ENCODE assay signal across 18 cellular contexts in the genomic region with DNA sequence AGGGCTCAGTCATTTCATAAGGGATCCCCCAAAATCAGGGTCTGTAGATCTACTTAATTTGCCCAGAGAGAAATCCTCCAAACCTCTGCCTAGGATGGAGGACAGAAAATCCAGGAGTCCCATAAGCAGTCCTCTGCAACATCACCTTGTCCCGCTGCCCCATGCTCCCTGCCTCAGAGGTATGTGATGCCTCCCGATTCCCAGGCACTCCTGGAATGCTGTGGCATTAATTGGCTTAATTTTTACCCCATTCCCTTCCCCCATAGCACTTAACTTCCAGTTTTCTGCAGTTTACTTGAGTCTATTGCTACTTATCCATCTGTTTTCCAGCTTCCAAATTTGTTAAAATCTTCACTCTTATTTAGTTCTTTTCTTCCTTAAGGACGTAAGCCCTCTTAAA.
A peak's percentile ranks its signal among the peaks of the same experiment; 100 is the strongest.
DNase-seq lines count a peak whose midpoint lies in the region; ATAC-seq and TF ChIP-seq lines count a peak whose summit lies in the region.
"Had no signal": no experiment of that assay in that cellular context is flagged by ENCODE, and none has a peak within 500 bp of the region (broad histone marks: within the 10 kb centered on the region; RNA-seq: fewer than 3 reads in every experiment).

No MANE protein-coding gene starts in this region.

- POLR2A ChIA-PET in WTC11 (lab: Charles Lee), result no interaction called here

- H3K4me1 Mint-ChIP-seq in WTC11 (peaks cover 7% of the 10 kb centered on the region), nephron progenitor cell (no peaks in the 10 kb centered on the region)
- H3K4me1 Mint-ChIP-seq: CD4-positive, CD25-positive, alpha-beta regulatory T cell; CD8-positive, alpha-beta memory T cell; H9 had no signal

- peak; percentile 22 for DNase-seq in Caki2 (ENCODE audit: low read depth)
- DNase-seq in WTC11 (ENCODE audit: low spot score), result peak; percentile 18
- peak; percentile 57 for DNase-seq in left kidney (ENCODE audit: low read depth, low spot score)
- no peak for DNase-seq in HUDEP-2 (lab: John Stamatoyannopoulos, UW; ENCODE audit: unreplicated experiment in 76 of 76)
- no peak for DNase-seq in nephron progenitor cell
- DNase-seq: BE2C; C1 segment of cervical spinal cord; Caco-2; CD4-positive, CD25-positive, alpha-beta regulatory T cell; CD8-positive, alpha-beta memory T cell; DMS53; DND-41; EL; GOT3; H9 had no signal

- no peak overlapping the region for H3K27ac Mint-ChIP-seq in WTC11
- no peak overlapping the region for H3K27ac Mint-ChIP-seq in nephron progenitor cell
- H3K27ac Mint-ChIP-seq: CD4-positive, CD25-positive, alpha-beta regulatory T cell; CD8-positive, alpha-beta memory T cell; H9 had no signal

- ATAC-seq in WTC11 (peak; percentile 71), GM18909 (IDR thresholded peaks at IDR 0.05; ENCODE audit: poor library complexity, unreplicated experiment) (no peak)
- ATAC-seq: GM12878, K562 had no signal

- H3K27me3 Mint-ChIP-seq in WTC11 (ENCODE audit: low read depth) (no peaks in the 10 kb centered on the region; the same call in 1 of the 2 replicates), nephron progenitor cell (ENCODE audit: low read depth, poor library complexity) (no peaks in the 10 kb centered on the region)

- no peak for TF ChIP-seq CTCF in WTC11 (IDR thresholded peaks at IDR 0.05)
- TF ChIP-seq CTCF in nephron progenitor cell (IDR thresholded peaks at IDR 0.05), result no peak

- in situ Hi-C loops in Caki2 (cut with HindIII; ENCODE audit: low pct_unique_long_range_greater_than_20kb, low sequenced_read_pairs), result no loop called here

- no peaks in the 10 kb centered on the region for H3K36me3 Mint-ChIP-seq in WTC11
- H3K36me3 Mint-ChIP-seq in nephron progenitor cell (ENCODE audit: low read depth), result no peaks in the 10 kb centered on the region
- H3K36me3 Mint-ChIP-seq: CD4-positive, CD25-positive, alpha-beta regulatory T cell; CD8-positive, alpha-beta memory T cell had no signal

- H3K4me3 Mint-ChIP-seq in WTC11 (no peak overlapping the region), nephron progenitor cell (no peak overlapping the region)
- H3K4me3 Mint-ChIP-seq: CD4-positive, CD25-positive, alpha-beta regulatory T cell; CD8-positive, alpha-beta memory T cell; H9 had no signal

- CTCF ChIA-PET in WTC11 (lab: Charles Lee), result no interaction called here

- no peaks in the 10 kb centered on the region for H3K9me3 Mint-ChIP-seq in WTC11
- H3K9me3 Mint-ChIP-seq in nephron progenitor cell, result no peaks in the 10 kb centered on the region
- H3K9me3 Mint-ChIP-seq: H9 had no signal

TF ChIP-seq in WTC11, 78 proteins besides CTCF, POLR2A, EP300 and RAD21 (continues in another document):
- TF ChIP-seq ZNF317 (CRISPR knock-in tag; IDR thresholded peaks at IDR 0.05; ENCODE audit: borderline replicate concordance, low read depth) (no peak), IRF2 (CRISPR knock-in tag; IDR thresholded peaks at IDR 0.05; ENCODE audit: borderline replicate concordance, low read depth) (no peak), ZNF263 (CRISPR knock-in tag; IDR thresholded peaks at IDR 0.05; ENCODE audit: low read depth) (no peak), AR (CRISPR knock-in tag; IDR thresholded peaks at IDR 0.05) (no peak), ZNF532 (CRISPR knock-in tag; IDR thresholded peaks at IDR 0.05; ENCODE audit: borderline replicate concordance) (no peak)
- TF ChIP-seq, protein P1, sequence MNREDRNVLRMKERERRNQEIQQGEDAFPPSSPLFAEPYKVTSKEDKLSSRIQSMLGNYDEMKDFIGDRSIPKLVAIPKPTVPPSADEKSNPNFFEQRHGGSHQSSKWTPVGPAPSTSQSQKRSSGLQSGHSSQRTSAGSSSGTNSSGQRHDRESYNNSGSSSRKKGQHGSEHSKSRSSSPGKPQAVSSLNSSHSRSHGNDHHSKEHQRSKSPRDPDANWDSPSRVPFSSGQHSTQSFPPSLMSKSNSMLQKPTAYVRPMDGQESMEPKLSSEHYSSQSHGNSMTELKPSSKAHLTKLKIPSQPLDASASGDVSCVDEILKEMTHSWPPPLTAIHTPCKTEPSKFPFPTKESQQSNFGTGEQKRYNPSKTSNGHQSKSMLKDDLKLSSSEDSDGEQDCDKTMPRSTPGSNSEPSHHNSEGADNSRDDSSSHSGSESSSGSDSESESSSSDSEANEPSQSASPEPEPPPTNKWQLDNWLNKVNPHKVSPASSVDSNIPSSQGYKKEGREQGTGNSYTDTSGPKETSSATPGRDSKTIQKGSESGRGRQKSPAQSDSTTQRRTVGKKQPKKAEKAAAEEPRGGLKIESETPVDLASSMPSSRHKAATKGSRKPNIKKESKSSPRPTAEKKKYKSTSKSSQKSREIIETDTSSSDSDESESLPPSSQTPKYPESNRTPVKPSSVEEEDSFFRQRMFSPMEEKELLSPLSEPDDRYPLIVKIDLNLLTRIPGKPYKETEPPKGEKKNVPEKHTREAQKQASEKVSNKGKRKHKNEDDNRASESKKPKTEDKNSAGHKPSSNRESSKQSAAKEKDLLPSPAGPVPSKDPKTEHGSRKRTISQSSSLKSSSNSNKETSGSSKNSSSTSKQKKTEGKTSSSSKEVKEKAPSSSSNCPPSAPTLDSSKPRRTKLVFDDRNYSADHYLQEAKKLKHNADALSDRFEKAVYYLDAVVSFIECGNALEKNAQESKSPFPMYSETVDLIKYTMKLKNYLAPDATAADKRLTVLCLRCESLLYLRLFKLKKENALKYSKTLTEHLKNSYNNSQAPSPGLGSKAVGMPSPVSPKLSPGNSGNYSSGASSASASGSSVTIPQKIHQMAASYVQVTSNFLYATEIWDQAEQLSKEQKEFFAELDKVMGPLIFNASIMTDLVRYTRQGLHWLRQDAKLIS (CRISPR knock-in tag; IDR thresholded peaks at IDR 0.05; ENCODE audit: borderline replicate concordance), result no peak
- TF ChIP-seq, protein P2, sequence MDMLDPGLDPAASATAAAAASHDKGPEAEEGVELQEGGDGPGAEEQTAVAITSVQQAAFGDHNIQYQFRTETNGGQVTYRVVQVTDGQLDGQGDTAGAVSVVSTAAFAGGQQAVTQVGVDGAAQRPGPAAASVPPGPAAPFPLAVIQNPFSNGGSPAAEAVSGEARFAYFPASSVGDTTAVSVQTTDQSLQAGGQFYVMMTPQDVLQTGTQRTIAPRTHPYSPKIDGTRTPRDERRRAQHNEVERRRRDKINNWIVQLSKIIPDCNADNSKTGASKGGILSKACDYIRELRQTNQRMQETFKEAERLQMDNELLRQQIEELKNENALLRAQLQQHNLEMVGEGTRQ (CRISPR knock-in tag; IDR thresholded peaks at IDR 0.05), result no peak

Comparison
In these comparisons a context has a peak if more than half of its experiments do, and no peak if none do; other contexts are left out.
1. DNase-seq: peak in Caki2 (single experiment), WTC11 (single experiment) and left kidney (single experiment); none in HUDEP-2 (0 of 76) and nephron progenitor cell (single experiment).